ENCODE assay signal across 10 cellular contexts in genomic region chr3:148697311-148698189, GRCh38. TPM values are rescaled to one million over a fixed set of nuclear protein-coding genes. Genes with fewer than 3 reads are reported as not detected.
A peak's percentile ranks its signal among the peaks of the same experiment; 100 is the strongest.
DNase-seq lines count a peak whose midpoint lies in the region; ATAC-seq, FAIRE-seq and TF ChIP-seq lines count a peak whose summit lies in the region.
"Had no signal": no experiment of that assay in that cellular context is flagged by ENCODE, and none has a peak within 500 bp of the region (broad histone marks: within the 10 kb centered on the region; RNA-seq: fewer than 3 reads in every experiment).

Gene AGTR1 (plus strand): TSS chr3:148697903. CDS start chr3:148741036, 43,133 bp downstream.

- CTCF ChIA-PET in Panc1 (lab: Charles Lee): no interaction called here

- no peak within 1 kb of the TSS for H2AK5ac ChIP-seq in neuronal stem cell (ENCODE audit: low read depth, low read length)

- BruUV-seq in Panc1 (replicated peaks; lab: Mats Ljungman, UMichigan): no TSS peak

- no peaks in the 10 kb centered on the region for H3K79me1 ChIP-seq in neuronal stem cell (ENCODE audit: low read depth, low read length)

- H2AFZ ChIP-seq in neuronal stem cell (ENCODE audit: low read length): peak within 1 kb of the TSS; percentile 97

- no CpG with 5 or more reads among the region's 61 CpGs for WGBS in neuronal stem cell (ENCODE audit: extremely low coverage in 2 of 2, insufficient read length in 2 of 2, insufficient replicate concordance in 1 of 2), 2 donors

- H3K27ac Mint-ChIP-seq in immature natural killer cell: no peak within 1 kb of the TSS

- FAIRE-seq in frontal cortex (lab: Jason Lieb, UNC): no peak

- DNase-seq in Ammon's horn (ENCODE audit: low spot score): peak; percentile 3
- DNase-seq in Panc1 (ENCODE audit: low read depth, low spot score): no peak
- DNase-seq in frontal cortex (ENCODE audit: low spot score in 2 of 2): peak; percentile 11 to 38
- peak; percentile 68 for DNase-seq in neuronal stem cell (ENCODE audit: low spot score)
- DNase-seq in immature natural killer cell: no peak
- DNase-seq in ACHN: no peak
- DNase-seq in NCI-H526 treated with DMSO at 0.1 percent for 48 hours (lab: John Stamatoyannopoulos, UW): no peak
- DNase-seq: activated T-cell treated with anti-CD3 and anti-CD28 coated beads, Interleukin-2, amount 50 U/mL, for 72 hours had no signal

- ATAC-seq in Panc1 (peak; percentile 87), HG03432 (IDR thresholded peaks at IDR 0.05; ENCODE audit: unreplicated experiment) (no peak)
- ATAC-seq: activated T-cell treated with anti-CD3 and anti-CD28 coated beads, Interleukin-2, amount 50 U/mL, for 72 hours had no signal

- no peak within 1 kb of the TSS for H2BK120ac ChIP-seq in neuronal stem cell (ENCODE audit: low read depth, low read length)

- no peak within 1 kb of the TSS for H3K27ac ChIP-seq in Panc1 (ENCODE audit: low read length)
- H3K27ac ChIP-seq in neuronal stem cell (replicated peaks; ENCODE audit: low read length): no peak within 1 kb of the TSS

- POLR2A ChIA-PET in Panc1 (lab: Charles Lee): no interaction called here

- H3K27me3 ChIP-seq in Panc1 (ENCODE audit: control insufficient read depth, insufficient read depth, low read length): peaks cover 40% of the 10 kb centered on the region
- peaks cover 0 to 79% (median 13%) of the 10 kb centered on the region in 3 experiments for H3K27me3 ChIP-seq in neuronal stem cell (ENCODE audit: control insufficient read depth in 3 of 3, insufficient read depth in 3 of 3, low read depth in 1 of 3, low read length in 3 of 3)

- H2BK15ac ChIP-seq in neuronal stem cell (ENCODE audit: low read length): no peak within 1 kb of the TSS

- no peaks in the 10 kb centered on the region for H3K4me1 Mint-ChIP-seq in immature natural killer cell

- H3K18ac ChIP-seq in neuronal stem cell (ENCODE audit: low read length): no peak within 1 kb of the TSS

- H3K4me2 ChIP-seq in neuronal stem cell (ENCODE audit: insufficient read depth, low read length, poor library complexity, severe bottlenecking): peak within 1 kb of the TSS; percentile 80

- no peaks in the 10 kb centered on the region for H3K9me3 ChIP-seq in Panc1 (ENCODE audit: control insufficient read depth, insufficient read depth, low read depth, low read length)
- H3K9me3 ChIP-seq in neuronal stem cell (replicated peaks in 1 of 2; ENCODE audit: control insufficient read depth in 2 of 2, insufficient read depth in 1 of 2, low read depth in 1 of 2, low read length in 2 of 2): peaks cover 0 to 2% of the 10 kb centered on the region in 2 donors

- H3K36me3 ChIP-seq in Panc1 (ENCODE audit: control insufficient read depth, insufficient read depth, low read length): peaks cover 3% of the 10 kb centered on the region; the same call in 1 of the 2 replicates
- H3K36me3 ChIP-seq in neuronal stem cell (replicated peaks in 1 of 2; ENCODE audit: control insufficient read depth in 2 of 2, insufficient read depth in 2 of 2, low read length in 2 of 2): no peaks in the 10 kb centered on the region

- H2BK5ac ChIP-seq in neuronal stem cell (ENCODE audit: low read length): no peak within 1 kb of the TSS

- H3K36me3 Mint-ChIP-seq in immature natural killer cell: peaks cover 0 to 7% (median 3%) of the 10 kb centered on the region in 3 donors

- no peak for TF ChIP-seq CTCF in Panc1 (IDR thresholded peaks at IDR 0.05)

- no peak within 1 kb of the TSS for H3K23ac ChIP-seq in neuronal stem cell (ENCODE audit: low read depth, low read length, poor library complexity)

- H3K27me3 Mint-ChIP-seq in immature natural killer cell (ENCODE audit: low read depth in 3 of 3): peaks cover 2 to 15% (median 15%) of the 10 kb centered on the region in 3 donors

- peaks cover 3% of the 10 kb centered on the region; the same call in 1 of the 2 replicates for H3K4me1 ChIP-seq in Panc1 (ENCODE audit: control insufficient read depth, insufficient read depth, low read length)
- H3K4me1 ChIP-seq in neuronal stem cell (ENCODE audit: control insufficient read depth in 2 of 2, insufficient read depth in 1 of 2, low read depth in 1 of 2, low read length in 2 of 2): peaks cover 0 to 2% of the 10 kb centered on the region in 2 donors

- no peak within 1 kb of the TSS for H4K8ac ChIP-seq in neuronal stem cell (ENCODE audit: low read depth, low read length)

- no peak within 1 kb of the TSS for H4K91ac ChIP-seq in neuronal stem cell (ENCODE audit: low read depth, low read length, poor library complexity)

- no peak within 1 kb of the TSS for H2BK12ac ChIP-seq in neuronal stem cell (ENCODE audit: low read length)

- peak within 1 kb of the TSS; percentile 60 for H3K9ac ChIP-seq in neuronal stem cell (ENCODE audit: low read depth, low read length, poor library complexity)

- peaks cover 0 to 9% (median 6%) of the 10 kb centered on the region in 6 donors for H3K9me3 Mint-ChIP-seq in immature natural killer cell

- H3K14ac ChIP-seq in neuronal stem cell (ENCODE audit: low read length): no peak within 1 kb of the TSS

- H3K4me3 Mint-ChIP-seq in immature natural killer cell: no peak within 1 kb of the TSS
- H3K4me3 Mint-ChIP-seq: activated T-cell treated with anti-CD3 and anti-CD28 coated beads, Interleukin-2, amount 50 U/mL, for 72 hours had no signal

- in situ Hi-C loops in Panc1 (cut with HindIII; ENCODE audit: low pct_unique_long_range_greater_than_20kb, low sequenced_read_pairs) (no loop called here), ACHN (cut with HindIII; ENCODE audit: low pct_ligation_motif_present, low pct_unique_long_range_greater_than_20kb, low sequenced_read_pairs) (no loop called here)

- H3K4ac ChIP-seq in neuronal stem cell (ENCODE audit: low read length): no peak within 1 kb of the TSS

- intact Hi-C loops in Panc1 (cut with micrococcal nuclease; ENCODE audit: unreplicated experiment): no loop called here

- H3K4me3 ChIP-seq in Panc1 (ENCODE audit: low read depth in 2 of 2, low read length in 2 of 2) (peak within 1 kb of the TSS; percentile 40 to 47), neuronal stem cell (ENCODE audit: low read length in 2 of 2) (peak within 1 kb of the TSS; percentile 47 to 81)

RNA-seq across cellular contexts. Expression of gene AGTR1, which starts in this region (rescaled TPM):
- 0.28 TPM for total RNA-seq in Panc1 (2021; ENCODE audit: unreplicated experiment)
- 0.10 TPM for polyA plus RNA-seq in Panc1 (2012; ENCODE audit: insufficient read length)
- 0.41 TPM for total RNA-seq in frontal cortex
- polyA plus RNA-seq in neuronal stem cell (2013, experiment 1 of 2): 0.03 TPM
- 0.04 TPM for polyA plus RNA-seq in neuronal stem cell (2013, experiment 2 of 2)
- not detected for polyA plus RNA-seq in immature natural killer cell
- total RNA-seq: activated T-cell treated with anti-CD3 and anti-CD28 coated beads, Interleukin-2, amount 50 U/mL, for 72 hours; HT1080 had no signal

Comparison
In these comparisons a context has a peak if more than half of its experiments do, and no peak if none do; other contexts are left out.
1. Peak in ATAC-seq and H3K4me3 ChIP-seq in Panc1; RNA of the gene not detected or under 1 TPM.
2. Peak in DNase-seq in frontal cortex; RNA of the gene not detected or under 1 TPM.
3. DNase-seq: peak in Ammon's horn (single experiment) and neuronal stem cell (single experiment); none in Panc1 (single experiment), immature natural killer cell (0 of 3), ACHN (single experiment) and NCI-H526 treated with DMSO at 0.1 percent for 48 hours (single experiment).